ENCODE assay signal across 29 cellular contexts in genomic region chr7:70460066-70460465, GRCh38.
"Had no signal": no experiment of that assay in that cellular context is flagged by ENCODE, and none has a peak within 500 bp of the region (broad histone marks: within the 10 kb centered on the region; RNA-seq: fewer than 3 reads in every experiment).

No MANE protein-coding gene starts in this region.

- H3K27ac ChIP-seq: brain microvascular endothelial cell, coronary artery, dorsolateral prefrontal cortex, esophagus muscularis mucosa, foreskin keratinocyte, gastrocnemius medialis, heart left ventricle had no signal

- H3K36me3 Mint-ChIP-seq: activated naive CD4-positive, alpha-beta T cell treated with anti-CD3 and anti-CD28 coated beads, Interleukin-2, amount 10 ng/mL, durations not matched to agents 7 days and 5 days; activated naive CD4-positive, alpha-beta T cell treated with anti-CD3 and anti-CD28 coated beads, Interleukin-2, amount 50 U/mL, for 72 hours had no signal

- H3K4me3 Mint-ChIP-seq: activated CD4-positive, alpha-beta memory T cell treated with anti-CD3 and anti-CD28 coated beads, Interleukin-2, amount 10 ng/mL, durations not matched to agents 7 days and 5 days; activated CD4-positive, alpha-beta T cell treated with anti-CD3 and anti-CD28 coated beads for 36 hours; activated CD4-positive, alpha-beta T cell treated with anti-CD3 and anti-CD28 coated beads, Interleukin-2, amount 10 ng/mL, durations not matched to agents 7 days and 5 days; activated naive CD4-positive, alpha-beta T cell treated with anti-CD3 and anti-CD28 coated beads, Interleukin-2, amount 10 ng/mL, durations not matched to agents 7 days and 5 days; activated T-cell treated with anti-CD3 and anti-CD28 coated beads, Interleukin-2, amount 50 U/mL, for 24 hours; activated T-cell treated with anti-CD3 and anti-CD28 coated beads, Interleukin-2, amount 50 U/mL, for 72 hours; central memory CD8-positive, alpha-beta T cell; dendritic cell treated with granulocyte-macrophage colony-stimulating factor and Interleukin-4, amounts not matched to agents 40 ng/mL and 50 ng/mL, for 4 days; effector memory CD8-positive, alpha-beta T cell had no signal

- H3K36me3 ChIP-seq: brain microvascular endothelial cell, esophagus muscularis mucosa, gastrocnemius medialis, heart left ventricle had no signal

- H3K9me3 ChIP-seq: esophagus muscularis mucosa, gastrocnemius medialis, heart left ventricle had no signal

- H3K27me3 ChIP-seq: brain microvascular endothelial cell, dorsolateral prefrontal cortex, esophagus muscularis mucosa, foreskin keratinocyte, gastrocnemius medialis, heart left ventricle had no signal

- H3K27me3 Mint-ChIP-seq: activated CD4-positive, alpha-beta memory T cell treated with anti-CD3 and anti-CD28 coated beads, Interleukin-2, amount 10 ng/mL, durations not matched to agents 7 days and 5 days; activated CD4-positive, alpha-beta T cell treated with anti-CD3 and anti-CD28 coated beads for 36 hours; activated CD4-positive, alpha-beta T cell treated with anti-CD3 and anti-CD28 coated beads, Interleukin-2, amount 10 ng/mL, durations not matched to agents 7 days and 5 days; activated naive CD4-positive, alpha-beta T cell treated with anti-CD3 and anti-CD28 coated beads, Interleukin-2, amount 10 ng/mL, durations not matched to agents 7 days and 5 days; activated T-cell treated with anti-CD3 and anti-CD28 coated beads, Interleukin-2, amount 50 U/mL, for 24 hours; central memory CD8-positive, alpha-beta T cell; dendritic cell treated with granulocyte-macrophage colony-stimulating factor and Interleukin-4, amounts not matched to agents 40 ng/mL and 50 ng/mL, for 4 days; effector memory CD8-positive, alpha-beta T cell had no signal

- H3K4me1 ChIP-seq: foreskin keratinocyte, gastrocnemius medialis had no signal

- H3K9me3 Mint-ChIP-seq: activated CD4-positive, alpha-beta T cell treated with anti-CD3 and anti-CD28 coated beads, Interleukin-2, amount 10 ng/mL, durations not matched to agents 7 days and 5 days; activated T-cell treated with anti-CD3 and anti-CD28 coated beads, Interleukin-2, amount 50 U/mL, for 24 hours; activated T-cell treated with anti-CD3 and anti-CD28 coated beads, Interleukin-2, amount 50 U/mL, for 72 hours; central memory CD8-positive, alpha-beta T cell; dendritic cell treated with granulocyte-macrophage colony-stimulating factor and Interleukin-4, amounts not matched to agents 40 ng/mL and 50 ng/mL, for 4 days; effector memory CD8-positive, alpha-beta T cell had no signal

- ATAC-seq: activated CD4-positive, alpha-beta T cell treated with anti-CD3 and anti-CD28 coated beads for 36 hours; activated naive CD4-positive, alpha-beta T cell treated with anti-CD3 and anti-CD28 coated beads, Interleukin-2, amount 50 U/mL, for 72 hours; activated T-cell treated with anti-CD3 and anti-CD28 coated beads, Interleukin-2, amount 50 U/mL, for 72 hours; effector memory CD8-positive, alpha-beta T cell; gastrocnemius medialis; heart left ventricle had no signal

- H3K27ac Mint-ChIP-seq: activated CD4-positive, alpha-beta memory T cell treated with anti-CD3 and anti-CD28 coated beads, Interleukin-2, amount 10 ng/mL, durations not matched to agents 7 days and 5 days; activated CD4-positive, alpha-beta T cell treated with anti-CD3 and anti-CD28 coated beads for 36 hours; activated CD4-positive, alpha-beta T cell treated with anti-CD3 and anti-CD28 coated beads, Interleukin-2, amount 10 ng/mL, durations not matched to agents 7 days and 5 days; activated naive CD4-positive, alpha-beta T cell treated with anti-CD3 and anti-CD28 coated beads, Interleukin-2, amount 10 ng/mL, durations not matched to agents 7 days and 5 days; activated naive CD4-positive, alpha-beta T cell treated with anti-CD3 and anti-CD28 coated beads, Interleukin-2, amount 50 U/mL, for 72 hours; activated T-cell treated with anti-CD3 and anti-CD28 coated beads, Interleukin-2, amount 50 U/mL, for 24 hours; activated T-cell treated with anti-CD3 and anti-CD28 coated beads, Interleukin-2, amount 50 U/mL, for 72 hours; dendritic cell treated with granulocyte-macrophage colony-stimulating factor and Interleukin-4, amounts not matched to agents 40 ng/mL and 50 ng/mL, for 4 days; effector memory CD8-positive, alpha-beta T cell had no signal

- DNase-seq: activated CD4-positive, alpha-beta memory T cell treated with anti-CD3 and anti-CD28 coated beads, Interleukin-2, amount 10 ng/mL, durations not matched to agents 7 days and 5 days; activated CD4-positive, alpha-beta T cell treated with anti-CD3 and anti-CD28 coated beads for 36 hours; activated CD4-positive, alpha-beta T cell treated with anti-CD3 and anti-CD28 coated beads, Interleukin-2, amount 10 ng/mL, durations not matched to agents 7 days and 5 days; activated CD4-positive, alpha-beta T cell treated with anti-CD3 and anti-CD28 coated beads, Interleukin-2, amount 50 U/mL, for 4 hours; activated CD4-positive, CD25-positive, alpha-beta regulatory T cell; activated CD4-positive, CD25-positive, alpha-beta regulatory T cell treated with anti-CD3 and anti-CD28 coated beads, Interleukin-2, amount 50 U/mL, for 72 hours; activated CD8-positive, alpha-beta memory T cell treated with anti-CD3 and anti-CD28 coated beads, Interleukin-2, amount 50 U/mL, for 48 hours; activated gamma-delta T cell; activated naive CD4-positive, alpha-beta T cell; activated naive CD4-positive, alpha-beta T cell treated with anti-CD3 and anti-CD28 coated beads, Interleukin-2, amount 10 ng/mL, durations not matched to agents 7 days and 5 days; activated T-cell treated with anti-CD3 and anti-CD28 coated beads for 4 hours; activated T-cell treated with anti-CD3 and anti-CD28 coated beads, Interleukin-2, amount 50 U/mL, for 24 hours; activated T-cell treated with anti-CD3 and anti-CD28 coated beads, Interleukin-2, amount 50 U/mL, for 72 hours; amniotic stem cell; anterior cingulate cortex; brain microvascular endothelial cell; dorsolateral prefrontal cortex; effector memory CD8-positive, alpha-beta T cell; erythroblast; gastrocnemius medialis; glutamatergic neuron; heart left ventricle; T-helper 2 cell had no signal

- H3K4me1 Mint-ChIP-seq: activated CD4-positive, alpha-beta memory T cell treated with anti-CD3 and anti-CD28 coated beads, Interleukin-2, amount 10 ng/mL, durations not matched to agents 7 days and 5 days had no signal

- H3K4me3 ChIP-seq: coronary artery, dorsolateral prefrontal cortex, esophagus muscularis mucosa, gastrocnemius medialis, heart left ventricle had no signal
